Comparison of ENCODE assay signal across 12 cellular contexts in genomic region chr2:235135195-235135965, GRCh38.
"Had no signal": no experiment of that assay in that cellular context is flagged by ENCODE, and none has a peak within 500 bp of the region (broad histone marks: within the 10 kb centered on the region; RNA-seq: fewer than 3 reads in every experiment).

No MANE protein-coding gene starts in this region.

- H3K27ac Mint-ChIP-seq: naive thymus-derived CD8-positive, alpha-beta T cell; nephron progenitor cell; stimulated activated naive B cell treated with anti-CD40 and anti-IgM and Interleukin-4, amounts not matched to agents 10 μg/mL and 1 μg/mL and 100 μg/mL, for 72 hours; stimulated activated naive CD8-positive, alpha-beta T cell treated with anti-CD3 and anti-CD28 coated beads, Interleukin-15, Interleukin-2, amounts not matched to agents 100 ng/mL and 50 ng/mL, for 24 hours had no signal

- H3K4me1 Mint-ChIP-seq: naive thymus-derived CD8-positive, alpha-beta T cell had no signal

- H3K27me3 ChIP-seq: pancreas, tibial nerve, upper lobe of left lung had no signal

- DNase-seq: cortex of kidney had no signal

- H3K9me3 Mint-ChIP-seq: effector memory CD8-positive, alpha-beta T cell; naive thymus-derived CD8-positive, alpha-beta T cell; stimulated activated naive B cell treated with anti-CD40 and anti-IgM and Interleukin-4, amounts not matched to agents 10 μg/mL and 1 μg/mL and 100 μg/mL, for 72 hours; stimulated activated naive CD8-positive, alpha-beta T cell treated with anti-CD3 and anti-CD28 coated beads, Interleukin-15, Interleukin-2, amounts not matched to agents 100 ng/mL and 50 ng/mL, for 24 hours had no signal

- ATAC-seq: effector memory CD8-positive, alpha-beta T cell; naive thymus-derived CD8-positive, alpha-beta T cell had no signal

- H3K4me3 ChIP-seq: lower lobe of right lung, pancreas, thoracic aorta, tibial nerve, upper lobe of left lung had no signal

- H3K4me1 ChIP-seq: lower lobe of right lung, pancreas had no signal

- H3K27ac ChIP-seq: lower lobe of right lung, pancreas, thoracic aorta, tibial nerve, upper lobe of left lung had no signal

- H3K36me3 Mint-ChIP-seq: naive thymus-derived CD8-positive, alpha-beta T cell; stimulated activated naive B cell treated with anti-CD40 and anti-IgM and Interleukin-4, amounts not matched to agents 10 μg/mL and 1 μg/mL and 100 μg/mL, for 72 hours had no signal

- H3K36me3 ChIP-seq: lower lobe of right lung, pancreas, thoracic aorta, tibial nerve, upper lobe of left lung had no signal

- H3K4me3 Mint-ChIP-seq: effector memory CD8-positive, alpha-beta T cell; naive thymus-derived CD8-positive, alpha-beta T cell; nephron progenitor cell; stimulated activated naive CD8-positive, alpha-beta T cell treated with anti-CD3 and anti-CD28 coated beads, Interleukin-15, Interleukin-2, amounts not matched to agents 100 ng/mL and 50 ng/mL, for 24 hours had no signal

- FAIRE-seq: pancreas, small intestine had no signal

- H3K9me3 ChIP-seq: lower lobe of right lung, pancreas, thoracic aorta, tibial nerve, upper lobe of left lung had no signal
